In genomic region chr21:35520302-35520701, GRCh38 we compare ENCODE assay signal across 27 cellular contexts.
A peak's percentile ranks its signal among the peaks of the same experiment; 100 is the strongest.
DNase-seq lines count a peak whose midpoint lies in the region; ATAC-seq, FAIRE-seq and TF ChIP-seq lines count a peak whose summit lies in the region.
"Had no signal": no experiment of that assay in that cellular context is flagged by ENCODE, and none has a peak within 500 bp of the region (broad histone marks: within the 10 kb centered on the region; RNA-seq: fewer than 3 reads in every experiment).

No MANE protein-coding gene starts in this region.

- no peaks in the 10 kb centered on the region for H3K27me3 Mint-ChIP-seq in activated naive CD4-positive, alpha-beta T cell treated with anti-CD3 and anti-CD28 coated beads for 36 hours (ENCODE audit: low read depth)

- FAIRE-seq in pancreas (lab: Jason Lieb, UNC): no peak
- FAIRE-seq: GM12891, RCC 7860 had no signal

- H3K4me1 Mint-ChIP-seq in activated naive CD4-positive, alpha-beta T cell treated with anti-CD3 and anti-CD28 coated beads for 36 hours (ENCODE audit: low read depth): peaks cover 12% of the 10 kb centered on the region

- POLR2A ChIA-PET in GM10248 (lab: Yijun Ruan, JAX): no interaction called here

- CTCF ChIA-PET in GM10248 (lab: Yijun Ruan, JAX): interaction anchor here (1.1 kb wide), 1 partner anchor 16 kb away, joined by 3 read pairs; no protein-coding TSS in a partner anchor
- CTCF ChIA-PET in activated naive CD4-positive, alpha-beta T cell treated with anti-CD3 and anti-CD28 coated beads for 36 hours (lab: Charles Lee): interaction anchor here (0.6 kb wide), 1 partner anchor 482 kb away, joined by 3 read pairs; no protein-coding TSS in a partner anchor

- no peak for TF ChIP-seq CTCF in hepatocyte (IDR thresholded peaks at IDR 0.05; ENCODE audit: poor library complexity)
- no peak for TF ChIP-seq CTCF in pancreas (IDR thresholded peaks at IDR 0.05)
- TF ChIP-seq CTCF in GM10248 (IDR thresholded peaks at IDR 0.05; ENCODE audit: control extremely low read depth, extremely low read depth, low read depth, missing control alignments): no peak

- no peak overlapping the region for H3K4me3 Mint-ChIP-seq in activated naive CD4-positive, alpha-beta T cell treated with anti-CD3 and anti-CD28 coated beads for 36 hours
- H3K4me3 Mint-ChIP-seq: B cell; CD8-positive, alpha-beta memory T cell had no signal

- H3K27ac Mint-ChIP-seq in activated naive CD4-positive, alpha-beta T cell treated with anti-CD3 and anti-CD28 coated beads for 36 hours: no peak overlapping the region
- H3K27ac Mint-ChIP-seq: B cell; CD8-positive, alpha-beta memory T cell had no signal

- H3K27me3 ChIP-seq in HUES48 (ENCODE audit: control insufficient read depth, insufficient read depth, low read length): no peaks in the 10 kb centered on the region
- H3K27me3 ChIP-seq in hepatocyte: no peaks in the 10 kb centered on the region
- H3K27me3 ChIP-seq in pancreas: no peaks in the 10 kb centered on the region
- H3K27me3 ChIP-seq: MG63 had no signal

- no peaks in the 10 kb centered on the region for H3K9me3 Mint-ChIP-seq in activated naive CD4-positive, alpha-beta T cell treated with anti-CD3 and anti-CD28 coated beads for 36 hours
- H3K9me3 Mint-ChIP-seq: CD8-positive, alpha-beta memory T cell had no signal

- WGBS in hepatocyte (ENCODE audit: low lambda C conversion rate, missing lambda C conversion rate): 53% methylated on average over 8 of the region's 8 CpGs
- 36 to 42% methylated on average over 8 of the region's 8 CpGs for WGBS in pancreas, 2 donors

- H3K4me3 ChIP-seq in HUES48 (ENCODE audit: low read depth, low read length): no peak overlapping the region
- H3K4me3 ChIP-seq in hepatocyte: no peak overlapping the region
- H3K4me3 ChIP-seq in pancreas: no peak overlapping the region
- H3K4me3 ChIP-seq: MG63, SK-N-MC had no signal

- peak; percentile 26 for DNase-seq in NCI-H146 treated with DMSO at 0.1 percent for 48 hours (lab: John Stamatoyannopoulos, UW; ENCODE audit: unreplicated experiment)
- DNase-seq in hepatocyte (ENCODE audit: low spot score): peak; percentile 72
- DNase-seq in pancreas: no peak
- no peak for DNase-seq in GM10248 (ENCODE audit: extremely low spot score)
- no peak for DNase-seq in DMS114 treated with DMSO at 0.1 percent for 48 hours (lab: John Stamatoyannopoulos, UW; ENCODE audit: unreplicated experiment)
- no peak for DNase-seq in activated naive CD4-positive, alpha-beta T cell treated with anti-CD3 and anti-CD28 coated beads for 36 hours
- DNase-seq: Calu3; CD8-positive, alpha-beta memory T cell; EL; GDM1; KG1; MG63; NCI-H1694 treated with DMSO at 0.1 percent for 48 hours; NCI-H2081; NCI-H2171; NCI-H345; NCI-H510A treated with DMSO at 0.1 percent for 48 hours; NCI-H774; SIG-M5; SW 1271 had no signal

- no peaks in the 10 kb centered on the region for H3K36me3 Mint-ChIP-seq in activated naive CD4-positive, alpha-beta T cell treated with anti-CD3 and anti-CD28 coated beads for 36 hours (ENCODE audit: low read depth)
- H3K36me3 Mint-ChIP-seq: CD8-positive, alpha-beta memory T cell had no signal

- H3K4me1 ChIP-seq in HUES48 (ENCODE audit: control insufficient read depth, insufficient read depth, low read length): peaks cover 26% of the 10 kb centered on the region
- H3K4me1 ChIP-seq in hepatocyte (ENCODE audit: insufficient read depth): peaks cover 7% of the 10 kb centered on the region
- peaks cover 0 to 3% (median 0%) of the 10 kb centered on the region in 3 donors for H3K4me1 ChIP-seq in pancreas

- intact Hi-C loops in pancreas (cut with DNase I): no loop called here
- intact Hi-C loops in activated naive CD4-positive, alpha-beta T cell treated with anti-CD3 and anti-CD28 coated beads for 36 hours (cut with micrococcal nuclease): no loop called here

- H4K20me1 ChIP-seq in hepatocyte (ENCODE audit: insufficient read depth, poor library complexity, severe bottlenecking): no peaks in the 10 kb centered on the region

- H3K9me3 ChIP-seq in HUES48 (ENCODE audit: control insufficient read depth, insufficient read depth, low read length): no peaks in the 10 kb centered on the region
- no peaks in the 10 kb centered on the region for H3K9me3 ChIP-seq in hepatocyte (ENCODE audit: low read depth)
- H3K9me3 ChIP-seq in pancreas: no peaks in the 10 kb centered on the region
- H3K9me3 ChIP-seq: MG63 had no signal

- H2AFZ ChIP-seq in hepatocyte: no peak overlapping the region

- H3K27ac ChIP-seq in HUES48 (ENCODE audit: low read depth, low read length): peak overlapping the region; percentile 86
- peak overlapping the region; percentile 21 for H3K27ac ChIP-seq in hepatocyte
- no peak overlapping the region for H3K27ac ChIP-seq in pancreas
- H3K27ac ChIP-seq: C4-2B, SK-N-MC had no signal

- no peak overlapping the region for H3K9ac ChIP-seq in HUES48 (ENCODE audit: low read depth, low read length)

- no peaks in the 10 kb centered on the region for H3K9me2 ChIP-seq in hepatocyte (replicated peaks; ENCODE audit: insufficient read depth)

- no peaks in the 10 kb centered on the region for H3K36me3 ChIP-seq in HUES48 (ENCODE audit: control insufficient read depth, insufficient read depth, low read length)
- no peaks in the 10 kb centered on the region for H3K36me3 ChIP-seq in hepatocyte (replicated peaks; ENCODE audit: insufficient read depth, low read depth)
- no peaks in the 10 kb centered on the region for H3K36me3 ChIP-seq in pancreas
- H3K36me3 ChIP-seq: MG63 had no signal

- H3K79me2 ChIP-seq in hepatocyte: no peaks in the 10 kb centered on the region

- no peak overlapping the region for H3K4me2 ChIP-seq in hepatocyte

- ATAC-seq in pancreas (peak in 3 of 4 donors; percentile 43 to 54 (median 47)), GM21515 (IDR thresholded peaks at IDR 0.05; ENCODE audit: unreplicated experiment) (no peak)

Comparison
In these comparisons a context has a peak if more than half of its experiments do, and no peak if none do; other contexts are left out.
1. H3K27ac ChIP-seq: peak in HUES48 (single experiment) and hepatocyte (single experiment); none in pancreas (0 of 4).
2. DNase-seq: peak in NCI-H146 treated with DMSO at 0.1 percent for 48 hours (single experiment) and hepatocyte (single experiment); none in pancreas (0 of 6), GM10248 (single experiment), DMS114 treated with DMSO at 0.1 percent for 48 hours (single experiment) and activated naive CD4-positive, alpha-beta T cell treated with anti-CD3 and anti-CD28 coated beads for 36 hours (single experiment).